Comparison of ENCODE assay signal across 2 cellular contexts in the genomic region with DNA sequence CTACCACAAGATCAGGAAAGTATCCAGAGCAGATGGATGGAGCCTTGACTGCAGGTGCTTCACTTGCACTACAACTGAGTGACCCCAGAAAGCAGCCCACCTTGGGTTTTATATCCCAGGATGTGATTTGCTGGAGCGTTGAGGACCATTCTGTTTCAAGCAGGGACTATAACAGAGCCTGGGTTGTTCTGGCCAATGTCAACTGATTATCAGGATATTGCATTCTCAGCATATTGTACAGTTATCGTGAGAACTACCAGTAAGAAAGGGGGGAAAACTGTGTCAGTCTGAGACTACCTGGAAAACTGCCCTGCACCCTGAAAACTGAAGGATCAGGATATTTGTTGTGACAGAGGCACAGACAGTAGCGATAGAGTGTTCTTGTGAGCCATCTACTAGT.
A peak's percentile ranks its signal among the peaks of the same experiment; 100 is the strongest.
TF ChIP-seq lines count a peak whose summit lies in the region.

No MANE protein-coding gene starts in this region.

TF ChIP-seq in HepG2, 621 proteins besides CTCF, POLR2A, EP300 and RAD21:
- TF ChIP-seq MAFK (conservative IDR thresholded peaks at IDR 0.05 in 1 of 2, IDR thresholded peaks at IDR 0.05 in 1 of 2; ENCODE audit: low read length in 2 of 2) (peak; percentile 75 to 76), POGZ (CRISPR knock-in tag; IDR thresholded peaks at IDR 0.05) (no peak), MAFF (IDR thresholded peaks at IDR 0.05; ENCODE audit: low read depth, low read length) (peak; percentile 62)

TF ChIP-seq in SK-N-SH, 30 proteins besides CTCF, POLR2A, EP300 and RAD21:
- no peak for TF ChIP-seq TEAD4 (IDR thresholded peaks at IDR 0.05; ENCODE audit: borderline replicate concordance, insufficient read depth)
TF ChIP-seq in SK-N-SH: peak in this region for 0.
